ENCODE assay signal across 1 cellular context in genomic region chr2:181813963-181814565, GRCh38.
TF ChIP-seq lines count a peak whose summit lies in the region.

No MANE protein-coding gene starts in this region.

TF ChIP-seq in K562, 482 proteins besides CTCF, POLR2A, EP300 and RAD21 (continued from another document and continues in another):
- TF ChIP-seq MGA (IDR thresholded peaks at IDR 0.05) (0 out of 2 replicates have a peak, but pooled peaks have one; percentile 18), GMEB1 (CRISPR knock-in tag; IDR thresholded peaks at IDR 0.05) (no peak), HINFP (tag; conservative IDR thresholded peaks at IDR 0.05; ENCODE audit: low read depth) (no peak), TAF1 (IDR thresholded peaks at IDR 0.05; ENCODE audit: control insufficient read depth, extremely low read depth, insufficient read depth, low read length, severe bottlenecking) (no peak), U2AF1 (optimal IDR thresholded peaks at IDR 0.05; ENCODE audit: low read depth, low read length) (no peak), ZBTB33 (CRISPR knock-in tag; IDR thresholded peaks at IDR 0.05) (no peak), MBD2 (IDR thresholded peaks at IDR 0.05; ENCODE audit: borderline replicate concordance, low read depth) (no peak), SOX6 (IDR thresholded peaks at IDR 0.05) (peak; percentile 48), FOXJ2 (tag; IDR thresholded peaks at IDR 0.05) (peak; percentile 85), MEIS2 (IDR thresholded peaks at IDR 0.05; ENCODE audit: partially characterized antibody) (no peak), PHF21A (IDR thresholded peaks at IDR 0.05; ENCODE audit: borderline replicate concordance, low read depth) (no peak), SREBF1 (IDR thresholded peaks at IDR 0.05; ENCODE audit: borderline replicate concordance, low read depth, low read length) (no peak), NFRKB (IDR thresholded peaks at IDR 0.05; ENCODE audit: low read depth) (no peak), RBFOX2 (IDR thresholded peaks at IDR 0.05; ENCODE audit: low read depth, low read length) (no peak), POLR3A (IDR thresholded peaks at IDR 0.05; ENCODE audit: borderline replicate concordance, extremely low read depth, insufficient read depth, insufficient read length) (no peak), SLC30A9 (CRISPR knock-in tag; IDR thresholded peaks at IDR 0.05) (no peak), PHB (CRISPR knock-in tag; IDR thresholded peaks at IDR 0.05) (no peak), IRF2 (CRISPR knock-in tag; IDR thresholded peaks at IDR 0.05) (no peak), L3MBTL2 (IDR thresholded peaks at IDR 0.05) (peak; percentile 25; the same call in 1 of the 2 replicates), ZNF407 (IDR thresholded peaks at IDR 0.05; ENCODE audit: low read depth) (no peak), ZNF354B (CRISPR knock-in tag; IDR thresholded peaks at IDR 0.05) (no peak), RBM22 (IDR thresholded peaks at IDR 0.05; ENCODE audit: low read depth, low read length, poor library complexity, severe bottlenecking) (no peak), POLR2H (tag; IDR thresholded peaks at IDR 0.05; ENCODE audit: low read depth) (no peak), RBM17 (IDR thresholded peaks at IDR 0.05; ENCODE audit: borderline replicate concordance, low read depth, low read length) (no peak), ZC3H11A (IDR thresholded peaks at IDR 0.05; ENCODE audit: low read depth, low read length) (no peak)
